Comparison of ENCODE assay signal across 8 cellular contexts in the genomic region with DNA sequence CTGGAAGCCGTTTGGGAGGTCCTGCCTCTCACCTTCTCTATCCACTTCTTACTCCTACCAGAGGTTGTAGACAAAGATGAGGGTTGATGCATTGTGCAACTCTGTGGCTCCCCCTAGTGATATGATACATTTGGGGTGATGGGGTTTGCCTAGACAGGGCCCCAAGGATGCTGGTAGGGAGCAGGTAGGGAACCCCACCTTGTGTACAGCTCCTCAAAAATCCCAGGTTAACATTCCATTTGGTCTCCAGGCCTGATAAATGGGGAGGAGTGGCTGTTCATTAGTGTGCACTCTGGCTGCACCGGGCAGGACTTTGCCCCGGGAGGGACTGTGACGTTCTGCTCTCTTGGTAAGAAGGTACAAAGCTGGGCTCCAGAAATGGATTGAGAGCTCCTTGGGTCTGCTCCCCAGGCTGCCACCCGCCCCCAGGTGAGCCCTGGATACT. TPM values are rescaled to one million over a fixed set of nuclear protein-coding genes. Genes with fewer than 3 reads are reported as not detected.
DNase-seq lines count a peak whose midpoint lies in the region; ATAC-seq and TF ChIP-seq lines count a peak whose summit lies in the region.

No MANE protein-coding gene starts in this region.

- WGBS in gastroesophageal sphincter (ENCODE audit: low coverage in 1 of 2), 2 donors: 39 to 40% methylated on average over 2 to 4 of the region's 5 CpGs
- 16 to 55% methylated on average over 5 of the region's 5 CpGs for WGBS in sigmoid colon, 2 donors

- no peak overlapping the region for H3K27ac ChIP-seq in gastroesophageal sphincter
- no peak overlapping the region for H3K27ac ChIP-seq in coronary artery
- no peak overlapping the region for H3K27ac ChIP-seq in sigmoid colon

- no peaks in the 10 kb centered on the region for H3K9me3 Mint-ChIP-seq in T-helper 2 cell treated with Interferon-gamma antibody and Interleukin-4, amounts not matched to agents 5 μg/mL and 100 μg/mL, for 36 hours

- no peak overlapping the region for H3K27ac Mint-ChIP-seq in T-helper 2 cell treated with Interferon-gamma antibody and Interleukin-4, amounts not matched to agents 5 μg/mL and 100 μg/mL, for 36 hours

- H3K4me1 ChIP-seq in gastroesophageal sphincter (no peaks in the 10 kb centered on the region), sigmoid colon (no peaks in the 10 kb centered on the region)

- peak; percentile 70 for TF ChIP-seq CTCF in GM12864 (IDR thresholded peaks at IDR 0.05; ENCODE audit: low read depth, low read length, missing control alignments)
- TF ChIP-seq CTCF in gastroesophageal sphincter (IDR thresholded peaks at IDR 0.05): peak in 3 of 4 experiments; percentile 29 to 42 (median 36)
- no peak for TF ChIP-seq CTCF in coronary artery (IDR thresholded peaks at IDR 0.05)
- no peak for TF ChIP-seq CTCF in sigmoid colon (IDR thresholded peaks at IDR 0.05)

- H3K9me3 ChIP-seq in gastroesophageal sphincter: no peaks in the 10 kb centered on the region
- no peaks in the 10 kb centered on the region for H3K9me3 ChIP-seq in sigmoid colon

- H3K27me3 ChIP-seq in gastroesophageal sphincter (peaks cover 88% of the 10 kb centered on the region), sigmoid colon (peaks cover 0 to 62% (median 7%) of the 10 kb centered on the region in 3 donors)

- DNase-seq in A172 (ENCODE audit: low spot score) (peak; percentile 1), GM12864 (ENCODE audit: low read depth) (no peak), NCI-H146 (lab: John Stamatoyannopoulos, UW) (no peak), coronary artery (ENCODE audit: low spot score) (no peak), sigmoid colon (no peak)
- DNase-seq in T-helper 2 cell treated with Interferon-gamma antibody and Interleukin-4, amounts not matched to agents 5 μg/mL and 100 μg/mL, for 36 hours (ENCODE audit: low spot score): peak; percentile 50

- peaks cover 47% of the 10 kb centered on the region for H3K4me1 Mint-ChIP-seq in T-helper 2 cell treated with Interferon-gamma antibody and Interleukin-4, amounts not matched to agents 5 μg/mL and 100 μg/mL, for 36 hours (ENCODE audit: low read depth)

- no peak for TF ChIP-seq EP300 in gastroesophageal sphincter (IDR thresholded peaks at IDR 0.05)
- no peak for TF ChIP-seq EP300 in sigmoid colon (IDR thresholded peaks at IDR 0.05)

- no peaks in the 10 kb centered on the region for H3K27me3 Mint-ChIP-seq in T-helper 2 cell treated with Interferon-gamma antibody and Interleukin-4, amounts not matched to agents 5 μg/mL and 100 μg/mL, for 36 hours (ENCODE audit: low read depth)

- ATAC-seq in gastroesophageal sphincter: no peak
- no peak for ATAC-seq in activated CD4-positive, CD25-positive, alpha-beta regulatory T cell treated with anti-CD3 and anti-CD28 coated beads, Interleukin-2, amount 50 U/mL, for 24 hours

- no peak overlapping the region for H3K4me3 Mint-ChIP-seq in T-helper 2 cell treated with Interferon-gamma antibody and Interleukin-4, amounts not matched to agents 5 μg/mL and 100 μg/mL, for 36 hours

- no peaks in the 10 kb centered on the region for H3K36me3 Mint-ChIP-seq in T-helper 2 cell treated with Interferon-gamma antibody and Interleukin-4, amounts not matched to agents 5 μg/mL and 100 μg/mL, for 36 hours (ENCODE audit: low read depth)

- no peaks in the 10 kb centered on the region for H3K36me3 ChIP-seq in gastroesophageal sphincter
- H3K36me3 ChIP-seq in sigmoid colon: no peaks in the 10 kb centered on the region

- H3K4me3 ChIP-seq in GM12864 (ENCODE audit: low read depth, low read length) (no peak overlapping the region), gastroesophageal sphincter (no peak overlapping the region), coronary artery (no peak overlapping the region), sigmoid colon (no peak overlapping the region)

- TF ChIP-seq POLR2A in gastroesophageal sphincter (IDR thresholded peaks at IDR 0.05) (no peak), sigmoid colon (IDR thresholded peaks at IDR 0.05) (no peak)

- intact Hi-C loops in sigmoid colon (cut with DNase I): loop anchor here (1.0 kb wide), 1 partner anchor 101 kb away; no protein-coding TSS in a partner anchor

RNA-seq across cellular contexts. Expression of a gene that starts 19.2 kb away (rescaled TPM):
- total RNA-seq in A172 (2014; rRNA removed; shearing (Covaris generic)): not detected in 2 replicates
- 1 to 10 TPM in 1 of 4 donors, under 1 TPM in 2, not detected in 1; 0.25 to 1.4 (median 0.54) TPM for total RNA-seq in gastroesophageal sphincter
- total RNA-seq in sigmoid colon: under 1 TPM in 1 of 4 donors, not detected in 3; 0.36 TPM
- 1 to 10 TPM in 2 of 3 donors, under 1 TPM in 1; 0.60 to 4.9 (median 1.9) TPM for polyA plus RNA-seq in sigmoid colon

RNA-seq across cellular contexts. Expression of a gene that starts 21.6 kb away (rescaled TPM):
- not detected in 2 replicates for total RNA-seq in A172 (2014; rRNA removed; shearing (Covaris generic))
- total RNA-seq in gastroesophageal sphincter: 1 to 10 TPM; 1.1 to 6.9 (median 3.2) TPM
- 10 to 100 TPM in 1 of 4 donors, 1 to 10 TPM in 2, under 1 TPM in 1; 0.83 to 13.8 (median 2.5) TPM for total RNA-seq in sigmoid colon
- 10 to 100 TPM in 2 of 3 donors, 1 to 10 TPM in 1; 1.8 to 14.4 (median 11.8) TPM for polyA plus RNA-seq in sigmoid colon

RNA-seq across cellular contexts. Expression of a gene that starts 39.3 kb away (rescaled TPM):
- total RNA-seq in A172 (2014; rRNA removed; shearing (Covaris generic)): not detected in 2 replicates
- total RNA-seq in gastroesophageal sphincter: not detected
- total RNA-seq in sigmoid colon: not detected
- not detected for polyA plus RNA-seq in sigmoid colon

RNA-seq across cellular contexts. Expression of a gene that starts 48.7 kb away (rescaled TPM):
- not detected in 2 replicates for total RNA-seq in A172 (2014; rRNA removed; shearing (Covaris generic))
- not detected for total RNA-seq in gastroesophageal sphincter
- not detected for total RNA-seq in sigmoid colon
- polyA plus RNA-seq in sigmoid colon: under 1 TPM in 1 of 3 donors, not detected in 2; 0.10 TPM

RNA-seq across cellular contexts. Expression of a gene that starts 51.3 kb away (rescaled TPM):
- total RNA-seq in A172 (2014; rRNA removed; shearing (Covaris generic)): not detected in 2 replicates
- not detected for total RNA-seq in gastroesophageal sphincter
- not detected for total RNA-seq in sigmoid colon
- not detected for polyA plus RNA-seq in sigmoid colon

Comparison
In these comparisons a context has a peak if more than half of its experiments do, and no peak if none do; other contexts are left out.
1. DNase-seq: peak in A172 (single experiment) and T-helper 2 cell treated with Interferon-gamma antibody and Interleukin-4, amounts not matched to agents 5 μg/mL and 100 μg/mL, for 36 hours (single experiment); none in GM12864 (single experiment), NCI-H146 (single experiment), coronary artery (single experiment) and sigmoid colon (single experiment).
2. CTCF ChIP-seq: peak in GM12864 (single experiment) and gastroesophageal sphincter (3 of 4); none in coronary artery (single experiment) and sigmoid colon (0 of 4).